8 cellular contexts compared by ENCODE assay signal in the genomic region with DNA sequence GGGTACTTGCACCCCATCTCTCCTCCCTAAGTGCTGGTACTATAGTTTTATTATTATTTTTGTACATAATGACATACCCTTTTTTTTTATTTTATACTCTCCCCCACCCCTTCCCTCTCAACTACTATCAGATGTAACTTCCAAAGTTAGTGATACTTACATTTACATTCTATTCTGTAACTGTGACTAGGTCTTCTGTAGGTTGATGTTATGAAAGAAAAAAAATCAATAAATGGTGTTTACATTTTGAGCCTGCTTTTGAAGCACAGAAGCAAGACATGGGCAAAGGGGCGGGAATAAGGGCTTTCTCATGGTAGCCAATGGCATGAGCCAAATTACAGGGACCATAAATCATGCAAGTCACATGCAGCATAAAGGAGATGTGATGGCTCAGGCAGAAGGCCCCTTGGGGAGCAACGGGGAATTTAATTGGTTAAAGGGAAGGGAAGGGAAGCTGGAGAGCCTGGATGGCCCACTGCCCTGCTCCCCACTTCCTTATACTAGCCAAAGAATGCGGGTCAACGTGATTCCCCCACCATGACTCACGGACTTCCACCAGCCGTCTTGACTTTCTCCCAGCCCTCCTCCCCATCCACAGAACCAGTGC. TPM values are rescaled to one million over a fixed set of nuclear protein-coding genes. Genes with fewer than 3 reads are reported as not detected.
A peak's percentile ranks its signal among the peaks of the same experiment; 100 is the strongest.
DNase-seq lines count a peak whose midpoint lies in the region; ATAC-seq and TF ChIP-seq lines count a peak whose summit lies in the region.

No MANE protein-coding gene starts in this region.

- no peaks in the 10 kb centered on the region for H3K36me3 ChIP-seq in upper lobe of right lung

- no peak for DNase-seq in activated naive CD8-positive, alpha-beta T cell treated with anti-CD3 and anti-CD28 coated beads, Interleukin-2, amount 50 U/mL, for 24 hours
- peak; percentile 60 for DNase-seq in NOMO-1 treated with DMSO at 0.1 percent for 48 hours (lab: John Stamatoyannopoulos, UW; ENCODE audit: unreplicated experiment)
- DNase-seq in foreskin keratinocyte = peak; percentile 93 to 98
- no peak for DNase-seq in upper lobe of right lung
- DNase-seq in mesenteric fat pad (ENCODE audit: low spot score) = no peak
- DNase-seq in NCI-H774 (lab: John Stamatoyannopoulos, UW) = no peak
- DNase-seq in epidermal melanocyte (ENCODE audit: insufficient read length, low spot score) = no peak

- no peak overlapping the region for H3K27ac Mint-ChIP-seq in activated naive CD8-positive, alpha-beta T cell
- no peak overlapping the region for H3K27ac Mint-ChIP-seq in activated naive CD8-positive, alpha-beta T cell treated with anti-CD3 and anti-CD28 coated beads, Interleukin-2, amount 50 U/mL, for 24 hours

- peaks cover 2% of the 10 kb centered on the region for H3K36me3 Mint-ChIP-seq in activated naive CD8-positive, alpha-beta T cell
- no peaks in the 10 kb centered on the region for H3K36me3 Mint-ChIP-seq in activated naive CD8-positive, alpha-beta T cell treated with anti-CD3 and anti-CD28 coated beads, Interleukin-2, amount 50 U/mL, for 24 hours (ENCODE audit: low read depth)

- peaks cover 34% of the 10 kb centered on the region for H3K4me1 Mint-ChIP-seq in activated naive CD8-positive, alpha-beta T cell (ENCODE audit: low read depth)
- H3K4me1 Mint-ChIP-seq in activated naive CD8-positive, alpha-beta T cell treated with anti-CD3 and anti-CD28 coated beads, Interleukin-2, amount 50 U/mL, for 24 hours = peaks cover 29% of the 10 kb centered on the region

- no peak for ATAC-seq in activated naive CD8-positive, alpha-beta T cell treated with anti-CD3 and anti-CD28 coated beads, Interleukin-2, amount 50 U/mL, for 24 hours
- peak; percentile 77 for ATAC-seq in foreskin keratinocyte
- ATAC-seq in upper lobe of right lung = peak; percentile 32

- peak overlapping the region; percentile 31 for H3K4me3 Mint-ChIP-seq in activated naive CD8-positive, alpha-beta T cell
- H3K4me3 Mint-ChIP-seq in activated naive CD8-positive, alpha-beta T cell treated with anti-CD3 and anti-CD28 coated beads, Interleukin-2, amount 50 U/mL, for 24 hours = no peak overlapping the region

- H3K9me3 Mint-ChIP-seq in activated naive CD8-positive, alpha-beta T cell (ENCODE audit: low read depth) = peaks cover 7% of the 10 kb centered on the region
- H3K9me3 Mint-ChIP-seq in activated naive CD8-positive, alpha-beta T cell treated with anti-CD3 and anti-CD28 coated beads, Interleukin-2, amount 50 U/mL, for 24 hours = no peaks in the 10 kb centered on the region

- no peaks in the 10 kb centered on the region for H3K27me3 Mint-ChIP-seq in activated naive CD8-positive, alpha-beta T cell
- H3K27me3 Mint-ChIP-seq in activated naive CD8-positive, alpha-beta T cell treated with anti-CD3 and anti-CD28 coated beads, Interleukin-2, amount 50 U/mL, for 24 hours = no peaks in the 10 kb centered on the region

- no peak overlapping the region for H3K4me3 ChIP-seq in upper lobe of right lung

- H3K4me1 ChIP-seq in foreskin keratinocyte (peaks cover 26% of the 10 kb centered on the region), upper lobe of right lung (peaks cover 49% of the 10 kb centered on the region)

- intact Hi-C loops in upper lobe of right lung (cut with DNase I) = no loop called here

- no peak overlapping the region for H3K27ac ChIP-seq in foreskin keratinocyte
- H3K27ac ChIP-seq in upper lobe of right lung = no peak overlapping the region

- H3K27me3 ChIP-seq in foreskin keratinocyte (no peaks in the 10 kb centered on the region), upper lobe of right lung (no peaks in the 10 kb centered on the region)

- H3K9me3 ChIP-seq in upper lobe of right lung = no peaks in the 10 kb centered on the region

- TF ChIP-seq CTCF in foreskin keratinocyte (conservative IDR thresholded peaks at IDR 0.05) (no peak), upper lobe of right lung (IDR thresholded peaks at IDR 0.05) (no peak)

RNA-seq across cellular contexts. Expression of gene ACSF2, which starts 2.4 kb away (rescaled TPM):
- total RNA-seq in foreskin keratinocyte = 37.9 and 40.6 TPM in 2 replicates
- polyA plus RNA-seq in foreskin keratinocyte = 34.6 and 35.2 TPM in 2 replicates
- total RNA-seq in upper lobe of right lung = 73.9 TPM
- 148 TPM for total RNA-seq in mesenteric fat pad

RNA-seq across cellular contexts. Expression of gene LRRC59, which starts 26.3 kb away (rescaled TPM):
- 223 and 231 TPM in 2 replicates for total RNA-seq in foreskin keratinocyte
- 166 and 173 TPM in 2 replicates for polyA plus RNA-seq in foreskin keratinocyte
- total RNA-seq in upper lobe of right lung = 68.0 TPM
- 126 TPM for total RNA-seq in mesenteric fat pad

RNA-seq across cellular contexts. Expression of gene CHAD, which starts 45.0 kb away (rescaled TPM):
- total RNA-seq in foreskin keratinocyte (not detected in 2 replicates), upper lobe of right lung (not detected), mesenteric fat pad (0.39 TPM)
- not detected in 2 replicates for polyA plus RNA-seq in foreskin keratinocyte

RNA-seq across cellular contexts. Expression of gene EME1, which starts 50.6 kb away (rescaled TPM):
- 11.8 and 13.5 TPM in 2 replicates for total RNA-seq in foreskin keratinocyte
- polyA plus RNA-seq in foreskin keratinocyte = 8.5 and 9.7 TPM in 2 replicates
- 1.3 TPM for total RNA-seq in upper lobe of right lung
- not detected for total RNA-seq in mesenteric fat pad

RNA-seq across cellular contexts. Expression of gene MRPL27, which starts 50.7 kb away (rescaled TPM):
- total RNA-seq in foreskin keratinocyte (116 and 123 TPM in 2 replicates), upper lobe of right lung (47.1 TPM), mesenteric fat pad (51.5 TPM)
- 171 and 178 TPM in 2 replicates for polyA plus RNA-seq in foreskin keratinocyte

Comparison
In these comparisons a context has a peak if more than half of its experiments do, and no peak if none do; other contexts are left out.
1. DNase-seq: peak in NOMO-1 treated with DMSO at 0.1 percent for 48 hours (single experiment) and foreskin keratinocyte (2 of 2); none in activated naive CD8-positive, alpha-beta T cell treated with anti-CD3 and anti-CD28 coated beads, Interleukin-2, amount 50 U/mL, for 24 hours (single experiment), upper lobe of right lung (single experiment), mesenteric fat pad (single experiment), NCI-H774 (single experiment) and epidermal melanocyte (single experiment).